1 cellular context compared by ENCODE assay signal in the genomic region with DNA sequence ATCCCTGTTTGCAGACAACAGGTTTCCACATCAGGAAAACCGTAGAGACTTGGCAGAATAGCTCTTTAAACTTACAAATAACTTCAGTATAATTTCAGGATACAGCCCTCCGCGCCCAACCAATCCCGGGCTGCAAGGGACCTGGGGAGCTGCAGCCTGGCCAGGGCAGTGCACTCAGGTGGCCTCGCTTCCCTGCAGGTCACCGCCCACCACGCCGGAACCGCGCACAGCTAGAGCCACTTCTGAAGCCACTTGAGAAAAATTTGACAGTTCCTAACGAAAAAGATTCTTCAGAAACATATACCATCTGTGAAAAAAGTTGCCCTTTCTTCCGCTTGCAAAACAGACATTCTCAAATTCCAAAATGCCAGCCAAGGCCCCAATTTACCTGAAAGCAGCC.
TF ChIP-seq lines count a peak whose summit lies in the region.

No MANE protein-coding gene starts in this region.

TF ChIP-seq in H1, 55 proteins besides CTCF, POLR2A, EP300 and RAD21:
- TF ChIP-seq SIX5 (IDR thresholded peaks at IDR 0.05; ENCODE audit: low read depth, low read length) (no peak), CBX5 (IDR thresholded peaks at IDR 0.05; ENCODE audit: low read depth, low read length) (no peak), KDM4A (IDR thresholded peaks at IDR 0.05; ENCODE audit: low read depth, low read length, severe bottlenecking) (no peak), TBP (IDR thresholded peaks at IDR 0.05; ENCODE audit: low read depth, low read length) (no peak)
